22 cellular contexts compared by ENCODE assay signal in the genomic region with DNA sequence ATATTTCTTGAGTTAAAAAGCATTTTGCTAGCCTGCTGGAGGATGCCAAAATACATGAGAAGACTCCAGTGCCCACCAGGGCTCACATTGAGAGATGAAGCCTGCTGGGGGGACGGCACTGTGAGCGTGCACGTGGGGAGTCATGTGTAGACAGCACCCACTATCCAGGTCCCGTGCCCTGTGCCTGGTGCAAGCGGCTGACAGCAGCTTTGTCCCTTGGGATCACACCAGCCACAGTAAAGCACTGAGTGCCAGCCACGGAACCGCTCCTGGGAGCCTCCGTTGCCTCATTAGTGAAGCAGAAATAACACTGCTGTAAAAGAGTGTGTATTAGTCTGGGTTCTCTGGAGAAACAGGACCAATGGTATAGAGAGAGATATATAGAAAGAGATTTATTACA.
"Had no signal": no experiment of that assay in that cellular context is flagged by ENCODE, and none has a peak within 500 bp of the region (broad histone marks: within the 10 kb centered on the region; RNA-seq: fewer than 3 reads in every experiment).

No MANE protein-coding gene starts in this region.

- H3K9me3 ChIP-seq: SK-N-SH had no signal

- H3K4me2 ChIP-seq: KMS-11, SK-N-SH had no signal

- DNase-seq: MV-4-11, NCI-H1048, NCI-H1105, NCI-H1417, NCI-H1436 treated with DMSO at 0.1 percent for 48 hours, NCI-H1694, NCI-H187 treated with DMSO at 0.1 percent for 48 hours, NCI-H2029 treated with DMSO at 0.1 percent for 48 hours, NCI-H226, NCI-H446, NCI-H510A, NCI-H524 treated with DMSO at 0.1 percent for 48 hours, NCI-H69, NCI-H774, PC-3, SHP77, SK-N-SH, SW 1271 had no signal

- H3K27ac ChIP-seq: KMS-11, RWPE1 had no signal

- H3K4me3 ChIP-seq: K562 had no signal

- H3K27ac Mint-ChIP-seq: IgD-negative memory B cell had no signal

- H3K9ac ChIP-seq: KMS-11, SK-N-SH had no signal

- H3K36me3 Mint-ChIP-seq: IgD-negative memory B cell had no signal

- H3K9me2 ChIP-seq: SK-N-SH had no signal

- H3K4me3 Mint-ChIP-seq: IgD-negative memory B cell had no signal

- H3K9me3 Mint-ChIP-seq: IgD-negative memory B cell had no signal
